29 cellular contexts compared by ENCODE assay signal in genomic region chr11:62166371-62166770, GRCh38. TPM values are rescaled to one million over a fixed set of nuclear protein-coding genes. Genes with fewer than 3 reads are reported as not detected.
"Had no signal": no experiment of that assay in that cellular context is flagged by ENCODE, and none has a peak within 500 bp of the region (broad histone marks: within the 10 kb centered on the region; RNA-seq: fewer than 3 reads in every experiment).

No MANE protein-coding gene starts in this region.

- DNase-seq: stimulated activated CD4-positive, alpha-beta T cell treated with anti-CD3 and anti-CD28 coated beads, Interleukin-2, amount 100 ng/mL, for 48 hours; stimulated activated CD4-positive, alpha-beta T cell treated with anti-CD3 and anti-CD28 coated beads, Interleukin-4, amount 100 ng/mL, for 1 hour; stimulated activated CD4-positive, alpha-beta T cell treated with anti-CD3 and anti-CD28 coated beads, Interleukin-4, amount 100 ng/mL, for 24 hours; stimulated activated CD4-positive, alpha-beta T cell treated with anti-CD3 and anti-CD28 coated beads, Interleukin-4, amount 100 ng/mL, for 4 hours; stimulated activated CD8-positive, alpha-beta memory T cell treated with anti-CD3 and anti-CD28 coated beads, Interleukin-4, amount 100 ng/mL, for 48 hours; stimulated activated naive B cell treated with anti-CD40 and anti-IgM and Interleukin-4, amounts not matched to agents 10 μg/mL and 1 μg/mL and 100 μg/mL, for 72 hours; stimulated activated naive CD4-positive, alpha-beta T cell; stimulated activated naive CD4-positive, alpha-beta T cell treated with Interleukin-2 at 50 U/mL for 16 hours; stimulated activated naive CD8-positive, alpha-beta T cell treated with anti-CD3 and anti-CD28 coated beads, Interleukin-15, amount 100 ng/mL, for 72 hours; stimulated activated naive CD8-positive, alpha-beta T cell treated with anti-CD3 and anti-CD28 coated beads, Interleukin-15, Interleukin-2, amounts not matched to agents 100 U/mL and 50 U/mL, for 24 hours; stomach; substantia nigra; testis; tibial artery; transverse colon; trophoblast cell; upper lobe of right lung; uterus had no signal

- H3K27ac ChIP-seq: stomach, suprapubic skin, testis, thoracic aorta, tibial artery, tibial nerve, transverse colon, upper lobe of left lung, upper lobe of right lung, uterus, vagina had no signal

- H3K4me3 ChIP-seq: stomach, suprapubic skin, testis, thoracic aorta, tibial artery, tibial nerve, transverse colon, upper lobe of left lung, upper lobe of right lung, uterus, vagina had no signal

- ATAC-seq: stimulated activated effector memory CD8-positive, alpha-beta T cell treated with anti-CD3 and anti-CD28 coated beads, Interleukin-12 subunit alpha, Interleukin-12 subunit beta, amount 100 ng/mL, for 72 hours; stimulated activated memory B cell treated with anti-CD40 and anti-IgM and Interleukin-4, amounts not matched to agents 10 μg/mL and 1 μg/mL and 100 μg/mL, for 72 hours; stimulated activated naive B cell treated with anti-CD40 and anti-IgM and Interleukin-4, amounts not matched to agents 10 μg/mL and 1 μg/mL and 100 μg/mL, for 72 hours; stimulated activated naive CD8-positive, alpha-beta T cell treated with anti-CD3 and anti-CD28 coated beads, Interleukin-15, amount 100 ng/mL, for 72 hours; stimulated activated naive CD8-positive, alpha-beta T cell treated with anti-CD3 and anti-CD28 coated beads, Interleukin-15, Interleukin-2, amounts not matched to agents 100 U/mL and 50 U/mL, for 24 hours; upper lobe of right lung had no signal

- H3K9me3 ChIP-seq: stomach, suprapubic skin, testis, thoracic aorta, tibial artery, tibial nerve, transverse colon, upper lobe of left lung, upper lobe of right lung, uterus, vagina had no signal

- H3K4me1 ChIP-seq: testis, tibial artery, upper lobe of right lung, uterus, vagina had no signal

- H3K27me3 ChIP-seq: testis, tibial nerve, upper lobe of left lung, upper lobe of right lung, uterus, vagina had no signal

- H3K36me3 ChIP-seq: stomach, suprapubic skin, thoracic aorta, tibial artery, tibial nerve, transverse colon, upper lobe of left lung, upper lobe of right lung, uterus, vagina had no signal

RNA-seq across cellular contexts. Expression of gene SCGB1D1, which starts 23.6 kb away (rescaled TPM):
- total RNA-seq: stomach, subcutaneous adipose tissue, suprapubic skin, temporal lobe, testis, thoracic aorta, tibial nerve, transverse colon, upper lobe of left lung, upper lobe of right lung, ureter, urinary bladder, uterus, vagina had no signal
- polyA plus RNA-seq: stomach, urinary bladder had no signal

RNA-seq across cellular contexts. Expression of gene SCGB2A1, which starts 42.1 kb away (rescaled TPM):
- total RNA-seq: subcutaneous adipose tissue, temporal lobe, testis, thoracic aorta, tibial nerve, upper lobe of right lung, urinary bladder, vagina had no signal
- polyA plus RNA-seq: urinary bladder had no signal
